ENCODE assay signal across 17 cellular contexts in the genomic region with DNA sequence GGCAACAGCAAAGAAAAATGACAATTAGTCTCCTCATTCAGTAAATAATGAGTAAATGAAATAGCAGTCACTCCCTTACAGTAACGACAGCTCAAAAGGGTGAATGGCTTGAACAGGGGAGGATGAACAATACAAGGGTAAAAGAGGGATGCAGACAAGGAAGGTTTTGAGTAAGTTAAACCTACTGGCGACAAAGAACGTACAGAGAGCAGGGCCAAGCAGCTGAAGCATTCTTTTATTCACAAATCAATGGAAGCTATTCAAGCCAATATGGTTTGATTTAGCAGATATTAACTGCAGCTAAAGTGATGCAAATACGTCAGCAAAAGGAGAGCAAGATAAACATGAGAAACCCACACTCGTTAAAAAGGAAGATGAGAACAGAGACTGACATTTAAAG.
DNase-seq lines count a peak whose midpoint lies in the region; ATAC-seq, FAIRE-seq and TF ChIP-seq lines count a peak whose summit lies in the region.
"Had no signal": no experiment of that assay in that cellular context is flagged by ENCODE, and none has a peak within 500 bp of the region (broad histone marks: within the 10 kb centered on the region; RNA-seq: fewer than 3 reads in every experiment).

No MANE protein-coding gene starts in this region.

- intact Hi-C loops in adrenal gland (cut with DNase I): no loop called here
- intact Hi-C loops in spleen (cut with DNase I; ENCODE audit: low total_unique reads): no loop called here

- H3K4me3 ChIP-seq in adrenal gland (no peak overlapping the region), spleen (no peak overlapping the region)
- H3K4me3 ChIP-seq: A549, coronary artery, lung, psoas muscle, upper lobe of left lung had no signal

- ATAC-seq in activated CD8-positive, alpha-beta memory T cell treated with anti-CD3 and anti-CD28 coated beads, Interleukin-2, amount 10 ng/mL, durations not matched to agents 7 days and 5 days: no peak
- ATAC-seq in GM19467 (IDR thresholded peaks at IDR 0.05; ENCODE audit: unreplicated experiment): no peak
- ATAC-seq: A549; psoas muscle; stimulated activated naive B cell treated with anti-CD40 and anti-IgM and Interleukin-4, amounts not matched to agents 10 μg/mL and 1 μg/mL and 100 μg/mL, for 72 hours had no signal

- H3K27me3 Mint-ChIP-seq in activated CD8-positive, alpha-beta memory T cell treated with anti-CD3 and anti-CD28 coated beads, Interleukin-2, amount 10 ng/mL, durations not matched to agents 7 days and 5 days: no peaks in the 10 kb centered on the region
- H3K27me3 Mint-ChIP-seq in endothelial cell (ENCODE audit: unreplicated experiment): no peaks in the 10 kb centered on the region
- H3K27me3 Mint-ChIP-seq: stimulated activated naive B cell treated with anti-CD40 and anti-IgM and Interleukin-4, amounts not matched to agents 10 μg/mL and 1 μg/mL and 100 μg/mL, for 72 hours had no signal

- H3K27ac Mint-ChIP-seq in activated CD8-positive, alpha-beta memory T cell treated with anti-CD3 and anti-CD28 coated beads, Interleukin-2, amount 10 ng/mL, durations not matched to agents 7 days and 5 days: peak overlapping the region; percentile 80
- no peak overlapping the region for H3K27ac Mint-ChIP-seq in endothelial cell (ENCODE audit: unreplicated experiment)
- H3K27ac Mint-ChIP-seq: CD14-positive monocyte; stimulated activated naive B cell treated with anti-CD40 and anti-IgM and Interleukin-4, amounts not matched to agents 10 μg/mL and 1 μg/mL and 100 μg/mL, for 72 hours had no signal

- H3K36me3 ChIP-seq in KOPT-K1 (ENCODE audit: insufficient read depth, low read length): no peaks in the 10 kb centered on the region; the same call in 1 of the 2 replicates
- no peaks in the 10 kb centered on the region for H3K36me3 ChIP-seq in adrenal gland (replicated peaks in 1 of 2)
- H3K36me3 ChIP-seq in spleen: no peaks in the 10 kb centered on the region
- H3K36me3 ChIP-seq: upper lobe of left lung had no signal

- H3K27ac ChIP-seq in KOPT-K1 (ENCODE audit: low read depth, low read length, poor library complexity, severe bottlenecking): peak overlapping the region; percentile 60
- H3K27ac ChIP-seq in adrenal gland: peak overlapping the region in 3 of 5 donors; percentile 13 to 54 (median 30)
- H3K27ac ChIP-seq in spleen: peak overlapping the region in 5 of 8 donors; percentile 11 to 80 (median 66)
- H3K27ac ChIP-seq: A549, coronary artery, epithelial cell of prostate, psoas muscle, upper lobe of left lung had no signal

- H3K4me1 Mint-ChIP-seq in activated CD8-positive, alpha-beta memory T cell treated with anti-CD3 and anti-CD28 coated beads, Interleukin-2, amount 10 ng/mL, durations not matched to agents 7 days and 5 days: peaks cover 90% of the 10 kb centered on the region
- H3K4me1 Mint-ChIP-seq in endothelial cell (ENCODE audit: unreplicated experiment): peaks cover 7% of the 10 kb centered on the region
- H3K4me1 Mint-ChIP-seq: CD14-positive monocyte had no signal

- H3K4me3 Mint-ChIP-seq in activated CD8-positive, alpha-beta memory T cell treated with anti-CD3 and anti-CD28 coated beads, Interleukin-2, amount 10 ng/mL, durations not matched to agents 7 days and 5 days: peak overlapping the region; percentile 44
- no peak overlapping the region for H3K4me3 Mint-ChIP-seq in endothelial cell (ENCODE audit: unreplicated experiment)
- H3K4me3 Mint-ChIP-seq: CD14-positive monocyte; stimulated activated naive B cell treated with anti-CD40 and anti-IgM and Interleukin-4, amounts not matched to agents 10 μg/mL and 1 μg/mL and 100 μg/mL, for 72 hours had no signal

- TF ChIP-seq POLR2A in adrenal gland (IDR thresholded peaks at IDR 0.05): no peak
- no peak for TF ChIP-seq POLR2A in spleen (IDR thresholded peaks at IDR 0.05)

- CTCF ChIA-PET in activated CD8-positive, alpha-beta memory T cell treated with anti-CD3 and anti-CD28 coated beads, Interleukin-2, amount 10 ng/mL, durations not matched to agents 7 days and 5 days (lab: Charles Lee): interaction anchor here (1.1 to 7.3 kb wide), 6 partner anchors 9 to 210 kb away, joined by 3 to 47 read pairs (median 5); no protein-coding TSS in a partner anchor

- H3K4me1 ChIP-seq in adrenal gland (replicated peaks in 1 of 2) (peaks cover 32 to 94% of the 10 kb centered on the region in 2 donors), spleen (peaks cover 0 to 91% (median 57%) of the 10 kb centered on the region in 6 donors)
- H3K4me1 ChIP-seq: A549 had no signal

- H3K9me3 Mint-ChIP-seq in activated CD8-positive, alpha-beta memory T cell treated with anti-CD3 and anti-CD28 coated beads, Interleukin-2, amount 10 ng/mL, durations not matched to agents 7 days and 5 days (ENCODE audit: low read depth): no peaks in the 10 kb centered on the region
- H3K9me3 Mint-ChIP-seq in endothelial cell (ENCODE audit: unreplicated experiment): no peaks in the 10 kb centered on the region
- H3K9me3 Mint-ChIP-seq: CD14-positive monocyte; stimulated activated naive B cell treated with anti-CD40 and anti-IgM and Interleukin-4, amounts not matched to agents 10 μg/mL and 1 μg/mL and 100 μg/mL, for 72 hours had no signal

- no peaks in the 10 kb centered on the region for H3K27me3 ChIP-seq in adrenal gland
- no peaks in the 10 kb centered on the region for H3K27me3 ChIP-seq in spleen (replicated peaks in 1 of 7)
- H3K27me3 ChIP-seq: upper lobe of left lung had no signal

- no peak for DNase-seq in activated CD8-positive, alpha-beta memory T cell treated with anti-CD3 and anti-CD28 coated beads, Interleukin-2, amount 10 ng/mL, durations not matched to agents 7 days and 5 days
- no peak for DNase-seq in activated CD8-positive, alpha-beta memory T cell treated with anti-CD3 and anti-CD28 coated beads, Interleukin-2, amount 50 U/mL, for 48 hours
- DNase-seq in adrenal gland (no peak), spleen (no peak), endothelial cell (ENCODE audit: low spot score) (no peak), urothelium cell line (ENCODE audit: low spot score) (no peak)
- DNase-seq: NCI-H1436 treated with DMSO at 0.1 percent for 48 hours; psoas muscle; stimulated activated naive B cell treated with anti-CD40 and anti-IgM and Interleukin-4, amounts not matched to agents 10 μg/mL and 1 μg/mL and 100 μg/mL, for 72 hours; upper lobe of left lung had no signal

- WGBS in adrenal gland, 4 donors: 44 to 62% (median 54%) methylated on average over 5 of the region's 5 CpGs
- WGBS in spleen, 5 donors: 77 to 90% (median 85%) methylated on average over 5 of the region's 5 CpGs

- no peak for TF ChIP-seq CTCF in adrenal gland (IDR thresholded peaks at IDR 0.05)
- TF ChIP-seq CTCF in spleen (IDR thresholded peaks at IDR 0.05 in 8 of 11, conservative IDR thresholded peaks at IDR 0.05 in 3 of 11): no peak
- no peak for TF ChIP-seq CTCF in endothelial cell (IDR thresholded peaks at IDR 0.05; ENCODE audit: unreplicated experiment)

- H3K9me3 ChIP-seq in KOPT-K1 (ENCODE audit: insufficient read depth, low read length, poor library complexity, severe bottlenecking) (no peaks in the 10 kb centered on the region), adrenal gland (replicated peaks in 1 of 3) (no peaks in the 10 kb centered on the region), spleen (no peaks in the 10 kb centered on the region)
- H3K9me3 ChIP-seq: A549, psoas muscle, upper lobe of left lung had no signal

- H3K36me3 Mint-ChIP-seq in activated CD8-positive, alpha-beta memory T cell treated with anti-CD3 and anti-CD28 coated beads, Interleukin-2, amount 10 ng/mL, durations not matched to agents 7 days and 5 days: peaks cover 28% of the 10 kb centered on the region
- no peaks in the 10 kb centered on the region for H3K36me3 Mint-ChIP-seq in endothelial cell (ENCODE audit: low read depth, unreplicated experiment)
- H3K36me3 Mint-ChIP-seq: CD14-positive monocyte; stimulated activated naive B cell treated with anti-CD40 and anti-IgM and Interleukin-4, amounts not matched to agents 10 μg/mL and 1 μg/mL and 100 μg/mL, for 72 hours had no signal

- no peak for FAIRE-seq in urothelium cell line (lab: Jason Lieb, UNC)
